In genomic region chr7:70646551-70647248, GRCh38 we compare ENCODE assay signal across 27 cellular contexts.
A peak's percentile ranks its signal among the peaks of the same experiment; 100 is the strongest.
DNase-seq lines count a peak whose midpoint lies in the region; ATAC-seq and TF ChIP-seq lines count a peak whose summit lies in the region.
"Had no signal": no experiment of that assay in that cellular context is flagged by ENCODE, and none has a peak within 500 bp of the region (broad histone marks: within the 10 kb centered on the region; RNA-seq: fewer than 3 reads in every experiment).

No MANE protein-coding gene starts in this region.

- CTCF ChIA-PET in SK-N-SH (lab: Yijun Ruan, JAX) = interaction anchor here (0.8 to 1.9 kb wide), 8 partner anchors 10 to 453 kb away, joined by 3 to 9 read pairs (median 4); no protein-coding TSS in a partner anchor

- 91% methylated on average over 13 of the region's 14 CpGs for WGBS in SK-N-SH (ENCODE audit: low lambda C conversion rate)
- 93 to 94% methylated on average over 14 of the region's 14 CpGs for WGBS in aorta, 2 donors

- POLR2A ChIA-PET in SK-N-SH (lab: Yijun Ruan, JAX) = no interaction called here

- H3K9me3 ChIP-seq in SK-N-SH (no peaks in the 10 kb centered on the region), aorta (ENCODE audit: control insufficient read depth, low read length) (no peaks in the 10 kb centered on the region), T-helper 17 cell (ENCODE audit: control insufficient read depth, low read length, poor library complexity, severe bottlenecking) (no peaks in the 10 kb centered on the region)
- H3K9me3 ChIP-seq: pancreas, right lobe of liver had no signal

- ATAC-seq in SK-N-SH treated with all-trans-retinoic acid at 6 μM for 48 hours = no peak; the same call in 2 of the 3 replicates
- ATAC-seq in central memory CD8-positive, alpha-beta T cell (replicated peaks; ENCODE audit: extremely low read depth, poor library complexity, severe bottlenecking) = no peak
- ATAC-seq in aorta (ENCODE audit: low FRiP score) = peak; percentile 51
- no peak for ATAC-seq in activated T-cell treated with anti-CD3 and anti-CD28 coated beads, Interleukin-2, amount 50 U/mL, for 4 hours
- ATAC-seq in T-helper 17 cell = no peak
- ATAC-seq: activated naive CD4-positive, alpha-beta T cell treated with anti-CD3 and anti-CD28 coated beads, Interleukin-2, amount 50 U/mL, for 72 hours; activated T-helper 17 cell treated with anti-CD3 and anti-CD28 coated beads, Interleukin-2, amount 50 U/mL, for 72 hours; pancreas; stimulated activated naive B cell treated with anti-CD40 and anti-IgM and Interleukin-4, amounts not matched to agents 10 μg/mL and 1 μg/mL and 100 μg/mL, for 72 hours had no signal

- H3K9ac ChIP-seq in SK-N-SH = no peak overlapping the region

- no peaks in the 10 kb centered on the region for H3K27me3 Mint-ChIP-seq in central memory CD8-positive, alpha-beta T cell
- H3K27me3 Mint-ChIP-seq in activated T-cell treated with anti-CD3 and anti-CD28 coated beads, Interleukin-2, amount 50 U/mL, for 4 hours (ENCODE audit: low read depth) = peaks cover 2% of the 10 kb centered on the region
- no peaks in the 10 kb centered on the region for H3K27me3 Mint-ChIP-seq in T-helper 17 cell
- H3K27me3 Mint-ChIP-seq: activated T-helper 17 cell treated with anti-CD3 and anti-CD28 coated beads, Interleukin-2, amount 50 U/mL, for 72 hours; stimulated activated naive B cell treated with anti-CD40 and anti-IgM and Interleukin-4, amounts not matched to agents 10 μg/mL and 1 μg/mL and 100 μg/mL, for 72 hours had no signal

- H3K4me1 ChIP-seq in SK-N-SH (ENCODE audit: control insufficient read depth in 1 of 2, insufficient read depth in 2 of 2, low read depth in 1 of 2, low read length in 1 of 2) (peaks cover 6 to 17% of the 10 kb centered on the region in 2 experiments; a peak in 3 of 4 replicates), aorta (ENCODE audit: control insufficient read depth in 1 of 2, insufficient read depth in 2 of 2, low read length in 2 of 2) (no peaks in the 10 kb centered on the region)
- H3K4me1 ChIP-seq: pancreas, right lobe of liver had no signal

- no peak overlapping the region for H3K4me2 ChIP-seq in SK-N-SH

- H3K9me2 ChIP-seq in SK-N-SH = no peaks in the 10 kb centered on the region

- H3K4me3 Mint-ChIP-seq in central memory CD8-positive, alpha-beta T cell = no peak overlapping the region
- no peak overlapping the region for H3K4me3 Mint-ChIP-seq in activated T-cell treated with anti-CD3 and anti-CD28 coated beads, Interleukin-2, amount 50 U/mL, for 4 hours
- H3K4me3 Mint-ChIP-seq in T-helper 17 cell = no peak overlapping the region
- H3K4me3 Mint-ChIP-seq: activated CD4-positive, alpha-beta memory T cell treated with anti-CD3 and anti-CD28 coated beads, Interleukin-2, amount 10 ng/mL, durations not matched to agents 7 days and 5 days; H9; nephron progenitor cell; stimulated activated naive B cell treated with anti-CD40 and anti-IgM and Interleukin-4, amounts not matched to agents 10 μg/mL and 1 μg/mL and 100 μg/mL, for 72 hours; T-helper 1 cell treated with Interleukin-12 subunit alpha and Interleukin-12 subunit beta and Interleukin-4 antibody, amounts not matched to agents 30 μg/mL and 1 μg/mL, for 36 hours had no signal

- no peaks in the 10 kb centered on the region for H3K79me2 ChIP-seq in SK-N-SH (ENCODE audit: insufficient read depth)

- H3K4me3 ChIP-seq in SK-N-SH (ENCODE audit: low read depth in 2 of 2, low read length in 1 of 2) = no peak overlapping the region
- no peak overlapping the region for H3K4me3 ChIP-seq in aorta (ENCODE audit: low read length in 2 of 2)
- H3K4me3 ChIP-seq: cardiac muscle cell, pancreas, right lobe of liver had no signal

- no peaks in the 10 kb centered on the region for H4K20me1 ChIP-seq in SK-N-SH (ENCODE audit: insufficient read depth)

- H3F3A ChIP-seq in SK-N-SH (replicated peaks; ENCODE audit: insufficient read depth) = no peaks in the 10 kb centered on the region

- DNase-seq in SK-N-SH (peak; percentile 39), midbrain (lab: John Stamatoyannopoulos, UW) (peak; percentile 19), aorta (no peak), T-helper 17 cell (no peak), NCI-H82 treated with DMSO at 0.1 percent for 48 hours (lab: John Stamatoyannopoulos, UW; ENCODE audit: unreplicated experiment) (no peak)
- no peak for DNase-seq in central memory CD8-positive, alpha-beta T cell (ENCODE audit: low spot score in 2 of 2)
- no peak for DNase-seq in activated T-cell treated with anti-CD3 and anti-CD28 coated beads, Interleukin-2, amount 50 U/mL, for 4 hours
- DNase-seq: activated CD4-positive, alpha-beta memory T cell treated with anti-CD3 and anti-CD28 coated beads, Interleukin-2, amount 10 ng/mL, durations not matched to agents 7 days and 5 days; activated CD4-positive, CD25-positive, alpha-beta regulatory T cell treated with anti-CD3 and anti-CD28 coated beads, Interleukin-2, amount 50 U/mL, for 72 hours; activated CD8-positive, alpha-beta memory T cell treated with anti-CD3 and anti-CD28 coated beads, Interleukin-2, amount 50 U/mL, for 48 hours; dermis blood vessel endothelial cell; H9; NCI-H1105; NCI-H2081; NCI-H2227 treated with DMSO at 0.1 percent for 48 hours; nephron progenitor cell; pancreas; right lobe of liver; stimulated activated CD4-positive, alpha-beta T cell treated with anti-CD3 and anti-CD28 coated beads, Interleukin-15, amount 100 ng/mL, for 24 hours; stimulated activated naive B cell treated with anti-CD40 and anti-IgM and Interleukin-4, amounts not matched to agents 10 μg/mL and 1 μg/mL and 100 μg/mL, for 72 hours had no signal

- no peaks in the 10 kb centered on the region for H3K9me3 Mint-ChIP-seq in central memory CD8-positive, alpha-beta T cell
- H3K9me3 Mint-ChIP-seq in activated T-cell treated with anti-CD3 and anti-CD28 coated beads, Interleukin-2, amount 50 U/mL, for 4 hours = peaks cover 5% of the 10 kb centered on the region
- H3K9me3 Mint-ChIP-seq: H9 had no signal

- no peak for TF ChIP-seq EP300 in SK-N-SH (IDR thresholded peaks at IDR 0.05; ENCODE audit: borderline replicate concordance in 1 of 2, low read depth in 1 of 2, low read length in 1 of 2)

- H2AFZ ChIP-seq in SK-N-SH (ENCODE audit: low read depth) = no peak overlapping the region

- H3K4me1 Mint-ChIP-seq in central memory CD8-positive, alpha-beta T cell = peaks cover 39% of the 10 kb centered on the region
- H3K4me1 Mint-ChIP-seq in activated T-cell treated with anti-CD3 and anti-CD28 coated beads, Interleukin-2, amount 50 U/mL, for 4 hours (ENCODE audit: low read depth) = peaks cover 15% of the 10 kb centered on the region
- peaks cover 7% of the 10 kb centered on the region for H3K4me1 Mint-ChIP-seq in T-helper 17 cell
- H3K4me1 Mint-ChIP-seq: nephron progenitor cell; stimulated activated naive B cell treated with anti-CD40 and anti-IgM and Interleukin-4, amounts not matched to agents 10 μg/mL and 1 μg/mL and 100 μg/mL, for 72 hours had no signal

- H3K36me3 ChIP-seq in SK-N-SH (replicated peaks in 1 of 2; ENCODE audit: control insufficient read depth in 1 of 2, insufficient read depth in 2 of 2, low read length in 1 of 2) (no peaks in the 10 kb centered on the region), aorta (ENCODE audit: control insufficient read depth in 1 of 2, insufficient read depth in 2 of 2, low read length in 1 of 2) (no peaks in the 10 kb centered on the region)
- H3K36me3 ChIP-seq: cardiac muscle cell, pancreas, right lobe of liver had no signal

- intact Hi-C loops in aorta (cut with DNase I) = no loop called here

- H3K27ac Mint-ChIP-seq in central memory CD8-positive, alpha-beta T cell (ENCODE audit: low read depth) = peak overlapping the region; percentile 90
- no peak overlapping the region for H3K27ac Mint-ChIP-seq in T-helper 17 cell
- H3K27ac Mint-ChIP-seq: activated CD4-positive, alpha-beta memory T cell treated with anti-CD3 and anti-CD28 coated beads, Interleukin-2, amount 10 ng/mL, durations not matched to agents 7 days and 5 days; activated T-helper 17 cell treated with anti-CD3 and anti-CD28 coated beads, Interleukin-2, amount 50 U/mL, for 72 hours; H9; nephron progenitor cell; stimulated activated naive B cell treated with anti-CD40 and anti-IgM and Interleukin-4, amounts not matched to agents 10 μg/mL and 1 μg/mL and 100 μg/mL, for 72 hours; T-helper 1 cell treated with Interleukin-12 subunit alpha and Interleukin-12 subunit beta and Interleukin-4 antibody, amounts not matched to agents 30 μg/mL and 1 μg/mL, for 36 hours had no signal

- H3K27ac ChIP-seq in SK-N-SH (ENCODE audit: low read depth in 2 of 2, low read length in 1 of 2) (no peak overlapping the region), aorta (ENCODE audit: low read depth in 1 of 2, low read length in 2 of 2) (no peak overlapping the region)
- H3K27ac ChIP-seq: 22Rv1, cardiac muscle cell, pancreas, right lobe of liver, RWPE1 had no signal

- H3K27me3 ChIP-seq in SK-N-SH (ENCODE audit: insufficient read depth) = no peaks in the 10 kb centered on the region
- H3K27me3 ChIP-seq in aorta (ENCODE audit: control insufficient read depth in 1 of 2, insufficient read depth in 2 of 2, low read length in 1 of 2) = no peaks in the 10 kb centered on the region
- H3K27me3 ChIP-seq: cardiac muscle cell, pancreas, right lobe of liver had no signal

- TF ChIP-seq RAD21 in SK-N-SH (IDR thresholded peaks at IDR 0.05; ENCODE audit: low read length) = no peak

- no peak for TF ChIP-seq CTCF in SK-N-SH (IDR thresholded peaks at IDR 0.05)

- H3K36me3 Mint-ChIP-seq in central memory CD8-positive, alpha-beta T cell (ENCODE audit: insufficient read depth) = peaks cover 13% of the 10 kb centered on the region
- peaks cover 4% of the 10 kb centered on the region for H3K36me3 Mint-ChIP-seq in activated T-cell treated with anti-CD3 and anti-CD28 coated beads, Interleukin-2, amount 50 U/mL, for 4 hours (ENCODE audit: insufficient read depth)
- H3K36me3 Mint-ChIP-seq in T-helper 17 cell (ENCODE audit: low read depth) = no peaks in the 10 kb centered on the region

TF ChIP-seq in SK-N-SH, 30 proteins besides CTCF, POLR2A, EP300 and RAD21 (continues in another document):
- no peak for TF ChIP-seq TEAD4 (IDR thresholded peaks at IDR 0.05; ENCODE audit: borderline replicate concordance, insufficient read depth)
- TF ChIP-seq POLR2AphosphoS5 (IDR thresholded peaks at IDR 0.05; ENCODE audit: low read depth, low read length) = no peak

TF ChIP-seq in SK-N-SH treated with all-trans-retinoic acid at 6 μM for 48 hours, 23 proteins besides CTCF, POLR2A, EP300 and RAD21 (continues in another document):
- no peak for TF ChIP-seq ZNF70 (CRISPR knock-in tag; IDR thresholded peaks at IDR 0.05)
- no peak for TF ChIP-seq ISL1 (CRISPR knock-in tag; IDR thresholded peaks at IDR 0.05)
- no peak for TF ChIP-seq ESRRG (CRISPR knock-in tag; IDR thresholded peaks at IDR 0.05)

Comparison
In these comparisons a context has a peak if more than half of its experiments do, and no peak if none do; other contexts are left out.
1. DNase-seq: peak in SK-N-SH (single experiment) and midbrain (single experiment); none in central memory CD8-positive, alpha-beta T cell (0 of 2), aorta (0 of 2), activated T-cell treated with anti-CD3 and anti-CD28 coated beads, Interleukin-2, amount 50 U/mL, for 4 hours (single experiment), T-helper 17 cell (0 of 3) and NCI-H82 treated with DMSO at 0.1 percent for 48 hours (single experiment).